ENCODE assay signal across 38 cellular contexts in genomic region chr11:4569075-4569474, GRCh38. TPM values are rescaled to one million over a fixed set of nuclear protein-coding genes. Genes with fewer than 3 reads are reported as not detected.
"Had no signal": no experiment of that assay in that cellular context is flagged by ENCODE, and none has a peak within 500 bp of the region (broad histone marks: within the 10 kb centered on the region; RNA-seq: fewer than 3 reads in every experiment).

No MANE protein-coding gene starts in this region.

- H3K4me3 Mint-ChIP-seq: activated B cell treated with CpG ODN at 0.5 μM for 24 hours; activated CD4-positive, alpha-beta memory T cell treated with anti-CD3 and anti-CD28 coated beads for 36 hours; activated CD4-positive, alpha-beta T cell treated with anti-CD3 and anti-CD28 coated beads, Interleukin-2, amount 10 ng/mL, durations not matched to agents 24 days and 14 days; activated CD8-positive, alpha-beta T cell treated with anti-CD3 and anti-CD28 coated beads for 36 hours; activated naive CD4-positive, alpha-beta T cell treated with anti-CD3 and anti-CD28 coated beads for 36 hours; activated naive CD8-positive, alpha-beta T cell treated with anti-CD3 and anti-CD28 coated beads for 36 hours; activated T-cell treated with anti-CD3 and anti-CD28 coated beads, Interleukin-2, amount 50 U/mL, for 4 hours; activated T-cell treated with anti-CD3 and anti-CD28 coated beads, Interleukin-2, amount 50 U/mL, for 72 hours; activated T-helper 1 cell treated with anti-CD3 and anti-CD28 coated beads, Interleukin-12 subunit alpha, Interleukin-12 subunit beta, Interleukin-2, Interleukin-4 antibody, amounts not matched to agents 30 ng/mL and 10 ng/mL and 1 ng/mL, durations not matched to agents 14 hours and 24 hours and 36 hours; activated T-helper 17 cell treated with anti-CD3 and anti-CD28 coated beads, Interleukin-2, amount 50 U/mL, for 72 hours; brain; T-helper 1 cell treated with Interleukin-12 subunit alpha and Interleukin-12 subunit beta and Interleukin-4 antibody, amounts not matched to agents 30 μg/mL and 1 μg/mL, for 36 hours; T-helper 2 cell treated with Interferon-gamma antibody and Interleukin-4, amounts not matched to agents 5 μg/mL and 100 μg/mL, for 36 hours had no signal

- FAIRE-seq: bronchial epithelial cell, TTC549 had no signal

- H3K4me1 Mint-ChIP-seq: activated B cell treated with CpG ODN at 0.5 μM for 24 hours; activated CD4-positive, alpha-beta T cell treated with anti-CD3 and anti-CD28 coated beads, Interleukin-2, amount 10 ng/mL, durations not matched to agents 24 days and 14 days; activated naive CD8-positive, alpha-beta T cell treated with anti-CD3 and anti-CD28 coated beads for 36 hours; activated T-helper 17 cell treated with anti-CD3 and anti-CD28 coated beads, Interleukin-2, amount 50 U/mL, for 72 hours; brain had no signal

- H3K36me3 Mint-ChIP-seq: activated CD4-positive, alpha-beta memory T cell treated with anti-CD3 and anti-CD28 coated beads for 36 hours; activated naive CD8-positive, alpha-beta T cell treated with anti-CD3 and anti-CD28 coated beads for 36 hours; brain had no signal

- H3K9me3 Mint-ChIP-seq: activated T-cell treated with anti-CD3 and anti-CD28 coated beads, Interleukin-2, amount 50 U/mL, for 4 hours; activated T-helper 1 cell treated with anti-CD3 and anti-CD28 coated beads, Interleukin-12 subunit alpha, Interleukin-12 subunit beta, Interleukin-2, Interleukin-4 antibody, amounts not matched to agents 30 ng/mL and 10 ng/mL and 1 ng/mL, durations not matched to agents 14 hours and 24 hours and 36 hours; T-helper 1 cell treated with Interleukin-12 subunit alpha and Interleukin-12 subunit beta and Interleukin-4 antibody, amounts not matched to agents 30 μg/mL and 1 μg/mL, for 36 hours had no signal

- H3K4me1 ChIP-seq: adrenal gland, ascending aorta had no signal

- H3K27ac Mint-ChIP-seq: activated B cell treated with CpG ODN at 0.5 μM for 24 hours; activated CD4-positive, alpha-beta memory T cell treated with anti-CD3 and anti-CD28 coated beads for 36 hours; activated CD4-positive, alpha-beta T cell treated with anti-CD3 and anti-CD28 coated beads, Interleukin-2, amount 10 ng/mL, durations not matched to agents 24 days and 14 days; activated CD8-positive, alpha-beta T cell treated with anti-CD3 and anti-CD28 coated beads for 36 hours; activated naive CD4-positive, alpha-beta T cell treated with anti-CD3 and anti-CD28 coated beads for 36 hours; activated naive CD4-positive, alpha-beta T cell treated with anti-CD3 and anti-CD28 coated beads, Interleukin-2, amount 50 U/mL, for 72 hours; activated naive CD8-positive, alpha-beta T cell treated with anti-CD3 and anti-CD28 coated beads for 36 hours; activated T-cell treated with anti-CD3 and anti-CD28 coated beads, Interleukin-2, amount 50 U/mL, for 72 hours; activated T-helper 1 cell treated with anti-CD3 and anti-CD28 coated beads, Interleukin-12 subunit alpha, Interleukin-12 subunit beta, Interleukin-2, Interleukin-4 antibody, amounts not matched to agents 30 ng/mL and 10 ng/mL and 1 ng/mL, durations not matched to agents 14 hours and 24 hours and 36 hours; activated T-helper 17 cell treated with anti-CD3 and anti-CD28 coated beads, Interleukin-2, amount 50 U/mL, for 72 hours; brain; T-helper 1 cell treated with Interleukin-12 subunit alpha and Interleukin-12 subunit beta and Interleukin-4 antibody, amounts not matched to agents 30 μg/mL and 1 μg/mL, for 36 hours; T-helper 2 cell treated with Interferon-gamma antibody and Interleukin-4, amounts not matched to agents 5 μg/mL and 100 μg/mL, for 36 hours had no signal

- DNase-seq: activated B cell treated with CpG ODN at 0.5 μM for 24 hours; activated CD4-positive, alpha-beta memory T cell treated with anti-CD3 and anti-CD28 coated beads for 36 hours; activated CD4-positive, alpha-beta T cell treated with anti-CD3 and anti-CD28 coated beads for 4 hours; activated CD4-positive, alpha-beta T cell treated with anti-CD3 and anti-CD28 coated beads, Interleukin-2, amount 10 ng/mL, durations not matched to agents 24 days and 14 days; activated CD4-positive, alpha-beta T cell treated with anti-CD3 and anti-CD28 coated beads, Interleukin-2, amount 50 U/mL, for 1 hour; activated CD4-positive, alpha-beta T cell treated with anti-CD3 and anti-CD28 coated beads, Interleukin-2, amount 50 U/mL, for 4 hours; activated CD4-positive, CD25-positive, alpha-beta regulatory T cell treated with anti-CD3 and anti-CD28 coated beads, Interleukin-2, amount 50 U/mL, for 72 hours; activated CD8-positive, alpha-beta memory T cell treated with anti-CD3 and anti-CD28 coated beads, Interleukin-2, amount 50 U/mL, for 4 hours; activated CD8-positive, alpha-beta T cell treated with anti-CD3 and anti-CD28 coated beads for 36 hours; activated effector memory CD4-positive, alpha-beta T cell treated with anti-CD3 and anti-CD28 coated beads, Interleukin-2, amount 50 U/mL, for 16 hours; activated gamma-delta T cell treated with Interleukin-2 at 50 U/mL for 16 hours; activated naive CD4-positive, alpha-beta T cell; activated naive CD4-positive, alpha-beta T cell treated with anti-CD3 and anti-CD28 coated beads for 36 hours; activated naive CD4-positive, alpha-beta T cell treated with anti-CD3 and anti-CD28 coated beads, Interleukin-2, amount 50 U/mL, for 16 hours; activated naive CD8-positive, alpha-beta T cell treated with anti-CD3 and anti-CD28 coated beads for 36 hours; activated T-cell treated with anti-CD3 and anti-CD28 coated beads for 4 hours; activated T-cell treated with anti-CD3 and anti-CD28 coated beads, Interleukin-2, amount 50 U/mL, for 1 hour; activated T-cell treated with anti-CD3 and anti-CD28 coated beads, Interleukin-2, amount 50 U/mL, for 4 hours; activated T-cell treated with anti-CD3 and anti-CD28 coated beads, Interleukin-2, amount 50 U/mL, for 72 hours; adrenal gland; amniotic stem cell; caudate nucleus; SW 1271; T-helper 1 cell; T-helper 2 cell; T-helper 9 cell had no signal

- H3K9me3 ChIP-seq: adrenal gland, ascending aorta had no signal

- ATAC-seq: activated CD8-positive, alpha-beta T cell treated with anti-CD3 and anti-CD28 coated beads for 36 hours; activated naive CD4-positive, alpha-beta T cell treated with anti-CD3 and anti-CD28 coated beads, Interleukin-2, amount 50 U/mL, for 72 hours; activated T-cell treated with anti-CD3 and anti-CD28 coated beads, Interleukin-2, amount 50 U/mL, for 4 hours; activated T-cell treated with anti-CD3 and anti-CD28 coated beads, Interleukin-2, amount 50 U/mL, for 72 hours; activated T-helper 17 cell treated with anti-CD3 and anti-CD28 coated beads, Interleukin-2, amount 50 U/mL, for 72 hours had no signal

- H3K27me3 ChIP-seq: adrenal gland, ascending aorta, cardiac muscle cell had no signal

- H3K4me3 ChIP-seq: adrenal gland, ascending aorta, cardiac muscle cell had no signal

- H3K27me3 Mint-ChIP-seq: activated naive CD8-positive, alpha-beta T cell treated with anti-CD3 and anti-CD28 coated beads for 36 hours; brain had no signal

- H3K36me3 ChIP-seq: adrenal gland, ascending aorta, cardiac muscle cell had no signal

- H3K27ac ChIP-seq: adrenal gland, ascending aorta, cardiac muscle cell, VCaP had no signal

RNA-seq across cellular contexts. Expression of gene OR52I2, which starts 12.5 kb away (rescaled TPM):
- total RNA-seq: activated B cell treated with CpG ODN at 0.5 μM for 24 hours; activated CD4-positive, alpha-beta memory T cell treated with anti-CD3 and anti-CD28 coated beads for 36 hours; activated CD4-positive, alpha-beta T cell treated with anti-CD3 and anti-CD28 coated beads, Interleukin-2, amount 10 ng/mL, durations not matched to agents 24 days and 14 days; activated CD8-positive, alpha-beta memory T cell treated with anti-CD3 and anti-CD28 coated beads for 36 hours; activated CD8-positive, alpha-beta T cell treated with anti-CD3 and anti-CD28 coated beads for 36 hours; activated naive CD4-positive, alpha-beta T cell treated with anti-CD3 and anti-CD28 coated beads for 36 hours; activated naive CD4-positive, alpha-beta T cell treated with anti-CD3 and anti-CD28 coated beads, Interleukin-2, amount 50 U/mL, for 72 hours; activated naive CD8-positive, alpha-beta T cell treated with anti-CD3 and anti-CD28 coated beads for 36 hours; activated T-cell treated with anti-CD3 and anti-CD28 coated beads, Interleukin-2, amount 50 U/mL, for 4 hours; activated T-cell treated with anti-CD3 and anti-CD28 coated beads, Interleukin-2, amount 50 U/mL, for 72 hours; activated T-helper 1 cell treated with anti-CD3 and anti-CD28 coated beads, Interleukin-12 subunit alpha, Interleukin-12 subunit beta, Interleukin-2, Interleukin-4 antibody, amounts not matched to agents 30 ng/mL and 10 ng/mL and 1 ng/mL, durations not matched to agents 14 hours and 24 hours and 36 hours; activated T-helper 17 cell treated with anti-CD3 and anti-CD28 coated beads, Interleukin-2, amount 50 U/mL, for 72 hours; adrenal gland; ascending aorta; bronchial epithelial cell; cardiac muscle cell had no signal
- polyA plus RNA-seq: adrenal gland had no signal

RNA-seq across cellular contexts. Expression of gene OR52M1, which starts 24.1 kb away (rescaled TPM):
- total RNA-seq: activated B cell treated with CpG ODN at 0.5 μM for 24 hours; activated CD4-positive, alpha-beta memory T cell treated with anti-CD3 and anti-CD28 coated beads for 36 hours; activated CD4-positive, alpha-beta T cell treated with anti-CD3 and anti-CD28 coated beads, Interleukin-2, amount 10 ng/mL, durations not matched to agents 24 days and 14 days; activated CD8-positive, alpha-beta memory T cell treated with anti-CD3 and anti-CD28 coated beads for 36 hours; activated CD8-positive, alpha-beta T cell treated with anti-CD3 and anti-CD28 coated beads for 36 hours; activated naive CD4-positive, alpha-beta T cell treated with anti-CD3 and anti-CD28 coated beads for 36 hours; activated naive CD4-positive, alpha-beta T cell treated with anti-CD3 and anti-CD28 coated beads, Interleukin-2, amount 50 U/mL, for 72 hours; activated naive CD8-positive, alpha-beta T cell treated with anti-CD3 and anti-CD28 coated beads for 36 hours; activated T-cell treated with anti-CD3 and anti-CD28 coated beads, Interleukin-2, amount 50 U/mL, for 4 hours; activated T-cell treated with anti-CD3 and anti-CD28 coated beads, Interleukin-2, amount 50 U/mL, for 72 hours; activated T-helper 1 cell treated with anti-CD3 and anti-CD28 coated beads, Interleukin-12 subunit alpha, Interleukin-12 subunit beta, Interleukin-2, Interleukin-4 antibody, amounts not matched to agents 30 ng/mL and 10 ng/mL and 1 ng/mL, durations not matched to agents 14 hours and 24 hours and 36 hours; activated T-helper 17 cell treated with anti-CD3 and anti-CD28 coated beads, Interleukin-2, amount 50 U/mL, for 72 hours; adrenal gland; ascending aorta; bronchial epithelial cell; cardiac muscle cell had no signal
- polyA plus RNA-seq: adrenal gland, cardiac muscle cell had no signal

RNA-seq across cellular contexts. Expression of gene OR52I1, which starts 24.8 kb away (rescaled TPM):
- total RNA-seq: activated B cell treated with CpG ODN at 0.5 μM for 24 hours; activated CD4-positive, alpha-beta memory T cell treated with anti-CD3 and anti-CD28 coated beads for 36 hours; activated CD4-positive, alpha-beta T cell treated with anti-CD3 and anti-CD28 coated beads, Interleukin-2, amount 10 ng/mL, durations not matched to agents 24 days and 14 days; activated CD8-positive, alpha-beta memory T cell treated with anti-CD3 and anti-CD28 coated beads for 36 hours; activated CD8-positive, alpha-beta T cell treated with anti-CD3 and anti-CD28 coated beads for 36 hours; activated naive CD4-positive, alpha-beta T cell treated with anti-CD3 and anti-CD28 coated beads for 36 hours; activated naive CD4-positive, alpha-beta T cell treated with anti-CD3 and anti-CD28 coated beads, Interleukin-2, amount 50 U/mL, for 72 hours; activated naive CD8-positive, alpha-beta T cell treated with anti-CD3 and anti-CD28 coated beads for 36 hours; activated T-cell treated with anti-CD3 and anti-CD28 coated beads, Interleukin-2, amount 50 U/mL, for 4 hours; activated T-cell treated with anti-CD3 and anti-CD28 coated beads, Interleukin-2, amount 50 U/mL, for 72 hours; activated T-helper 1 cell treated with anti-CD3 and anti-CD28 coated beads, Interleukin-12 subunit alpha, Interleukin-12 subunit beta, Interleukin-2, Interleukin-4 antibody, amounts not matched to agents 30 ng/mL and 10 ng/mL and 1 ng/mL, durations not matched to agents 14 hours and 24 hours and 36 hours; adrenal gland; ascending aorta; bronchial epithelial cell; cardiac muscle cell had no signal
- polyA plus RNA-seq: adrenal gland had no signal
